In genomic region chr1:13699510-13699909, GRCh38 we compare ENCODE assay signal across 8 cellular contexts. TPM values are rescaled to one million over a fixed set of nuclear protein-coding genes. Genes with fewer than 3 reads are reported as not detected.
DNase-seq lines count a peak whose midpoint lies in the region; ATAC-seq, FAIRE-seq and TF ChIP-seq lines count a peak whose summit lies in the region.

No MANE protein-coding gene starts in this region.

- no peaks in the 10 kb centered on the region for H3K27me3 ChIP-seq in CD8-positive, alpha-beta T cell (ENCODE audit: insufficient read depth, low read length)
- H3K27me3 ChIP-seq in bronchial epithelial cell (ENCODE audit: control insufficient read depth, insufficient read depth, low read length) (no peaks in the 10 kb centered on the region), stomach smooth muscle (ENCODE audit: control insufficient read depth in 1 of 2, insufficient read depth in 2 of 2, low read length in 2 of 2) (peaks cover 0 to 3% of the 10 kb centered on the region in 2 donors)

- FAIRE-seq in bronchial epithelial cell (lab: Jason Lieb, UNC), result no peak

- H3K4me3 ChIP-seq in CD8-positive, alpha-beta T cell (ENCODE audit: low read depth, low read length), result peak overlapping the region; percentile 67
- H3K4me3 ChIP-seq in bronchial epithelial cell (ENCODE audit: low read depth, low read length) (peak overlapping the region; percentile 69), stomach smooth muscle (ENCODE audit: low read length in 2 of 2) (peak overlapping the region; percentile 79 to 95)

- DNase-seq in CD8-positive, alpha-beta T cell, result peak in 1 of 7 experiments; percentile 19
- DNase-seq in NCI-H510A (lab: John Stamatoyannopoulos, UW) (peak; percentile 14), bronchial epithelial cell (ENCODE audit: low read depth) (no peak), left colon (peak; percentile 31 to 32), NK-92 (lab: John Stamatoyannopoulos, UW; ENCODE audit: unreplicated experiment) (no peak)

- no peaks in the 10 kb centered on the region for H3K27me3 Mint-ChIP-seq in CD8-positive, alpha-beta T cell (ENCODE audit: low read depth)

- H3K36me3 ChIP-seq in CD8-positive, alpha-beta T cell (ENCODE audit: insufficient read depth, low read length), result no peaks in the 10 kb centered on the region
- H3K36me3 ChIP-seq in bronchial epithelial cell (ENCODE audit: control insufficient read depth, insufficient read depth, low read length) (no peaks in the 10 kb centered on the region), stomach smooth muscle (ENCODE audit: control insufficient read depth in 2 of 2, insufficient read depth in 2 of 2, low read length in 2 of 2) (no peaks in the 10 kb centered on the region)

- peaks cover 39% of the 10 kb centered on the region for H3K4me1 ChIP-seq in CD8-positive, alpha-beta T cell (ENCODE audit: insufficient read depth, low read length)
- peaks cover 5% of the 10 kb centered on the region for H3K4me1 ChIP-seq in stomach smooth muscle (ENCODE audit: control insufficient read depth, insufficient read depth, low read length)

- peaks cover 10% of the 10 kb centered on the region for H3K36me3 Mint-ChIP-seq in CD8-positive, alpha-beta T cell

- no peak for TF ChIP-seq POLR2A in GM18505 (IDR thresholded peaks at IDR 0.05; ENCODE audit: borderline replicate concordance, extremely low read depth, insufficient read depth, insufficient read length)

- peaks cover 2% of the 10 kb centered on the region for H3K9me3 Mint-ChIP-seq in CD8-positive, alpha-beta T cell

- peaks cover 47% of the 10 kb centered on the region for H3K4me1 Mint-ChIP-seq in CD8-positive, alpha-beta T cell (ENCODE audit: low read depth)

- intact Hi-C loops in CD8-positive, alpha-beta T cell (cut with DNase I, micrococcal nuclease), result no loop called here
- intact Hi-C loops in left colon (cut with DNase I, micrococcal nuclease), result no loop called here

- peak overlapping the region; percentile 89 for H3K9ac ChIP-seq in stomach smooth muscle (ENCODE audit: low read length in 2 of 2)

- peak overlapping the region; percentile 98 for H3K27ac Mint-ChIP-seq in CD8-positive, alpha-beta T cell

- peak overlapping the region; percentile 94 for H3K27ac ChIP-seq in CD8-positive, alpha-beta T cell (ENCODE audit: low read depth, low read length)
- H3K27ac ChIP-seq in stomach smooth muscle (ENCODE audit: low read length), result peak overlapping the region; percentile 90

- H3K9me3 ChIP-seq in CD8-positive, alpha-beta T cell (ENCODE audit: low read length), result no peaks in the 10 kb centered on the region
- no peaks in the 10 kb centered on the region for H3K9me3 ChIP-seq in stomach smooth muscle (ENCODE audit: control insufficient read depth in 2 of 2, low read length in 2 of 2)

- CTCF ChIA-PET in CD8-positive, alpha-beta T cell (lab: Charles Lee), result interaction anchor here (1.2 to 2.6 kb wide), 2 partner anchors 26 to 65 kb away, joined by 3 to 13 read pairs; no protein-coding TSS in a partner anchor

- POLR2A ChIA-PET in CD8-positive, alpha-beta T cell (lab: Charles Lee), result interaction anchor here (1.0 to 1.4 kb wide), 3 partner anchors 30 to 56 kb away, joined by 3 to 4 read pairs (median 3); no protein-coding TSS in a partner anchor

- no peak for TF ChIP-seq CTCF in CD8-positive, alpha-beta T cell (IDR thresholded peaks at IDR 0.05)
- no peak for TF ChIP-seq CTCF in bronchial epithelial cell (IDR thresholded peaks at IDR 0.05; ENCODE audit: insufficient read depth, low read length, severe bottlenecking)

- peak overlapping the region; percentile 90 for H3K4me3 Mint-ChIP-seq in CD8-positive, alpha-beta T cell

- ATAC-seq in CD8-positive, alpha-beta T cell, result no peak
- ATAC-seq in left colon (peak; percentile 47), GM18505 (IDR thresholded peaks at IDR 0.05; ENCODE audit: unreplicated experiment) (no peak), GM19351 (IDR thresholded peaks at IDR 0.05; ENCODE audit: unreplicated experiment) (no peak)

RNA-seq across cellular contexts. Expression of gene PRDM2, which starts 0.5 kb away (rescaled TPM):
- 100 to 1,000 TPM; 170 to 180 TPM for total RNA-seq in CD8-positive, alpha-beta T cell
- 7.1 and 7.6 TPM in 2 replicates for total RNA-seq in bronchial epithelial cell
- 10 to 100 TPM; 33.3 to 33.8 TPM for total RNA-seq in left colon

Comparison
In these comparisons a context has a peak if more than half of its experiments do, and no peak if none do; other contexts are left out.
1. DNase-seq: peak in NCI-H510A (single experiment) and left colon (2 of 2); none in bronchial epithelial cell (single experiment) and NK-92 (single experiment).
2. RNA of gene PRDM2, which starts 0.5 kb away (total RNA-seq): 170 to 180 TPM in CD8-positive, alpha-beta T cell; 33.3 to 33.8 TPM in left colon and 7.1 to 7.6 TPM in bronchial epithelial cell; every median in the first group is over 4 times any median in the second.
3. Peak in every context shown above with its lines, with median percentiles within 50 percentile points of each other: H3K4me3 ChIP-seq.